8 cellular contexts compared by ENCODE assay signal in genomic region chr19:4456843-4457653, GRCh38. TPM values are rescaled to one million over a fixed set of nuclear protein-coding genes. Genes with fewer than 3 reads are reported as not detected.
DNase-seq lines count a peak whose midpoint lies in the region; ATAC-seq and TF ChIP-seq lines count a peak whose summit lies in the region.

No MANE protein-coding gene starts in this region.

- peaks cover 16% of the 10 kb centered on the region for H3K4me1 Mint-ChIP-seq in CD4-positive, alpha-beta T cell (ENCODE audit: low read depth)
- H3K4me1 Mint-ChIP-seq in activated CD4-positive, alpha-beta memory T cell treated with anti-CD3 and anti-CD28 coated beads for 36 hours (ENCODE audit: low read depth): peaks cover 19% of the 10 kb centered on the region

- intact Hi-C loops in CD4-positive, alpha-beta T cell (cut with DNase I, micrococcal nuclease): loop anchor here (1.0 to 5.0 kb wide), 8 partner anchors 14 to 275 kb away; partner anchors contain the start of genes CHAF1A (in 2 of the 2), ANKRD24 (in 1 of the 2), HDGFL2 (in 1 of the 2) and SH3GL1 (in 1 of the 2)
- intact Hi-C loops in activated CD4-positive, alpha-beta memory T cell treated with anti-CD3 and anti-CD28 coated beads for 36 hours (cut with micrococcal nuclease): loop anchor here (1.0 kb wide), 2 partner anchors 14 to 57 kb away; partner anchors contain the start of gene SH3GL1

- H3K27ac Mint-ChIP-seq in CD4-positive, alpha-beta T cell: peak overlapping the region; percentile 89
- peak overlapping the region; percentile 81 for H3K27ac Mint-ChIP-seq in activated CD4-positive, alpha-beta memory T cell treated with anti-CD3 and anti-CD28 coated beads for 36 hours

- 2% methylated on average over 51 of the region's 53 CpGs for WGBS in thymus

- H3K27me3 ChIP-seq in CD4-positive, alpha-beta T cell (ENCODE audit: control insufficient read depth, insufficient read depth, low read length): no peaks in the 10 kb centered on the region
- H3K27me3 ChIP-seq in muscle layer of colon (ENCODE audit: control insufficient read depth in 1 of 2, insufficient read depth in 2 of 2, low read length in 2 of 2) (no peaks in the 10 kb centered on the region), thymus (ENCODE audit: control insufficient read depth, insufficient read depth) (no peaks in the 10 kb centered on the region)

- peak overlapping the region; percentile 94 for H3K4me3 ChIP-seq in epithelial cell of proximal tubule (ENCODE audit: low read depth, low read length)
- peak overlapping the region; percentile 61 to 75 for H3K4me3 ChIP-seq in muscle layer of colon (ENCODE audit: low read depth in 1 of 2, low read length in 2 of 2)
- peak overlapping the region; percentile 95 for H3K4me3 ChIP-seq in thymus (ENCODE audit: low read length)

- H3K4me1 ChIP-seq in muscle layer of colon (ENCODE audit: insufficient read depth, low read length): peaks cover 28% of the 10 kb centered on the region
- peaks cover 13% of the 10 kb centered on the region for H3K4me1 ChIP-seq in thymus (ENCODE audit: control insufficient read depth, insufficient read depth, low read length)

- H3K9me3 ChIP-seq in CD4-positive, alpha-beta T cell (ENCODE audit: control insufficient read depth, low read length): no peaks in the 10 kb centered on the region
- H3K9me3 ChIP-seq in muscle layer of colon (ENCODE audit: low read length) (no peaks in the 10 kb centered on the region), thymus (ENCODE audit: control insufficient read depth) (no peaks in the 10 kb centered on the region)

- H3K9me3 Mint-ChIP-seq in CD4-positive, alpha-beta T cell: no peaks in the 10 kb centered on the region
- H3K9me3 Mint-ChIP-seq in activated CD4-positive, alpha-beta memory T cell treated with anti-CD3 and anti-CD28 coated beads for 36 hours: no peaks in the 10 kb centered on the region

- peak overlapping the region; percentile 94 for H3K4me3 Mint-ChIP-seq in CD4-positive, alpha-beta T cell
- H3K4me3 Mint-ChIP-seq in activated CD4-positive, alpha-beta memory T cell treated with anti-CD3 and anti-CD28 coated beads for 36 hours: peak overlapping the region; percentile 82

- peak overlapping the region; percentile 61 for H3K9ac ChIP-seq in muscle layer of colon (ENCODE audit: low read length)

- no peaks in the 10 kb centered on the region for H3K27me3 Mint-ChIP-seq in CD4-positive, alpha-beta T cell
- H3K27me3 Mint-ChIP-seq in activated CD4-positive, alpha-beta memory T cell treated with anti-CD3 and anti-CD28 coated beads for 36 hours: no peaks in the 10 kb centered on the region

- peak in 8 of 10 experiments; percentile 24 to 50 (median 44) for DNase-seq in CD4-positive, alpha-beta T cell
- DNase-seq in GM20000 (ENCODE audit: low spot score): peak; percentile 87
- DNase-seq in NCI-H1092 (lab: John Stamatoyannopoulos, UW): peak; percentile 43
- peak; percentile 48 for DNase-seq in activated CD4-positive, alpha-beta memory T cell treated with anti-CD3 and anti-CD28 coated beads for 36 hours
- DNase-seq in epithelial cell of proximal tubule (ENCODE audit: low read depth): no peak
- no peak for DNase-seq in mucosa of gallbladder (ENCODE audit: low spot score)

- H3K36me3 Mint-ChIP-seq in CD4-positive, alpha-beta T cell (ENCODE audit: low read depth): peaks cover 29% of the 10 kb centered on the region
- H3K36me3 Mint-ChIP-seq in activated CD4-positive, alpha-beta memory T cell treated with anti-CD3 and anti-CD28 coated beads for 36 hours: peaks cover 4% of the 10 kb centered on the region

- POLR2A ChIA-PET in CD4-positive, alpha-beta T cell (lab: Charles Lee): interaction anchor here (0.6 to 4.2 kb wide), 4 partner anchors 14 to 694 kb away, joined by 3 to 36 read pairs (median 3); partner anchors contain the start of genes HDGFL2, MPND, MRPL54 and YJU2
- POLR2A ChIA-PET in activated CD4-positive, alpha-beta memory T cell treated with anti-CD3 and anti-CD28 coated beads for 36 hours (lab: Charles Lee): interaction anchor here (1.1 to 2.5 kb wide), 2 partner anchors 14 to 208 kb away, joined by 3 to 14 read pairs; partner anchors contain the start of gene HDGFL2

- CTCF ChIA-PET in CD4-positive, alpha-beta T cell (lab: Charles Lee): interaction anchor here (1.1 kb wide), 1 partner anchor 57 kb away, joined by 4 read pairs; the partner anchor contains the start of gene SH3GL1
- CTCF ChIA-PET in activated CD4-positive, alpha-beta memory T cell treated with anti-CD3 and anti-CD28 coated beads for 36 hours (lab: Charles Lee): interaction anchor here (0.7 kb wide), 1 partner anchor 144 kb away, joined by 3 read pairs; no protein-coding TSS in a partner anchor

- peaks cover 18% of the 10 kb centered on the region for H3K36me3 ChIP-seq in muscle layer of colon (ENCODE audit: insufficient read depth, low read length)
- H3K36me3 ChIP-seq in thymus (ENCODE audit: control insufficient read depth, insufficient read depth): peaks cover 29% of the 10 kb centered on the region

- peak overlapping the region; percentile 49 for H3K27ac ChIP-seq in CD4-positive, alpha-beta T cell (ENCODE audit: low read depth, low read length)
- peak overlapping the region; percentile 73 for H3K27ac ChIP-seq in muscle layer of colon (ENCODE audit: low read depth, low read length)
- peak overlapping the region; percentile 85 for H3K27ac ChIP-seq in thymus (ENCODE audit: low read depth)

- TF ChIP-seq CTCF in CD4-positive, alpha-beta T cell (IDR thresholded peaks at IDR 0.05): no peak
- TF ChIP-seq CTCF in GM20000 (IDR thresholded peaks at IDR 0.05; ENCODE audit: extremely low read depth, missing control alignments): no peak
- no peak for TF ChIP-seq CTCF in epithelial cell of proximal tubule (conservative IDR thresholded peaks at IDR 0.05; ENCODE audit: low read depth, low read length)

- ATAC-seq in CD4-positive, alpha-beta T cell (ENCODE audit: poor library complexity): peak; percentile 21

RNA-seq across cellular contexts. Expression of gene UBXN6, which starts 0.5 kb away (rescaled TPM):
- 10 to 100 TPM; 54.5 to 58.4 TPM for total RNA-seq in CD4-positive, alpha-beta T cell
- total RNA-seq in activated CD4-positive, alpha-beta memory T cell treated with anti-CD3 and anti-CD28 coated beads for 36 hours: 10 to 100 TPM; 36.2 to 37.1 TPM
- total RNA-seq in epithelial cell of proximal tubule (40.9 and 62.4 TPM in 2 replicates), mucosa of gallbladder (134 TPM)
- 126 TPM for polyA plus RNA-seq in thymus

RNA-seq across cellular contexts. Expression of gene HDGFL2, which starts 15.0 kb away (rescaled TPM):
- 10 to 100 TPM; 17.2 to 18.0 TPM for total RNA-seq in CD4-positive, alpha-beta T cell
- 10 to 100 TPM; 46.0 to 47.7 TPM for total RNA-seq in activated CD4-positive, alpha-beta memory T cell treated with anti-CD3 and anti-CD28 coated beads for 36 hours
- 91.8 and 93.8 TPM in 2 replicates for total RNA-seq in epithelial cell of proximal tubule
- polyA plus RNA-seq in thymus: 36.9 TPM
- total RNA-seq in mucosa of gallbladder: 54.4 TPM

RNA-seq across cellular contexts. Expression of gene CHAF1A, which starts 54.6 kb away (rescaled TPM):
- total RNA-seq in CD4-positive, alpha-beta T cell: 10 to 100 TPM; 27.5 to 27.8 TPM
- total RNA-seq in activated CD4-positive, alpha-beta memory T cell treated with anti-CD3 and anti-CD28 coated beads for 36 hours: 10 to 100 TPM; 61.6 to 63.5 TPM
- total RNA-seq in epithelial cell of proximal tubule (36.7 and 50.2 TPM in 2 replicates), mucosa of gallbladder (8.3 TPM)
- 3.5 TPM for polyA plus RNA-seq in thymus

RNA-seq across cellular contexts. Expression of gene SH3GL1, which starts 56.7 kb away (rescaled TPM):
- total RNA-seq in CD4-positive, alpha-beta T cell: 10 to 100 TPM; 39.3 to 40.9 TPM
- total RNA-seq in activated CD4-positive, alpha-beta memory T cell treated with anti-CD3 and anti-CD28 coated beads for 36 hours: 10 to 100 TPM; 38.1 to 42.0 TPM
- total RNA-seq in epithelial cell of proximal tubule (66.5 and 109 TPM in 2 replicates), mucosa of gallbladder (56.9 TPM)
- polyA plus RNA-seq in thymus: 40.6 TPM

Comparison
In these comparisons a context has a peak if more than half of its experiments do, and no peak if none do; other contexts are left out.
1. DNase-seq: peak in CD4-positive, alpha-beta T cell (8 of 10), GM20000 (single experiment), NCI-H1092 (single experiment) and activated CD4-positive, alpha-beta memory T cell treated with anti-CD3 and anti-CD28 coated beads for 36 hours (single experiment); none in epithelial cell of proximal tubule (single experiment) and mucosa of gallbladder (single experiment).
2. Peak in every context shown above with its lines, with median percentiles within 50 percentile points of each other: H3K27ac ChIP-seq and H3K4me3 ChIP-seq.